Comparison of ENCODE assay signal across 19 cellular contexts in genomic region chr10:128902031-128902710, GRCh38.
DNase-seq lines count a peak whose midpoint lies in the region; ATAC-seq and TF ChIP-seq lines count a peak whose summit lies in the region.
"Had no signal": no experiment of that assay in that cellular context is flagged by ENCODE, and none has a peak within 500 bp of the region (broad histone marks: within the 10 kb centered on the region; RNA-seq: fewer than 3 reads in every experiment).

No MANE protein-coding gene starts in this region.

- DNase-seq in left ventricle myocardium inferior (no peak), heart right ventricle (no peak), endothelial cell (ENCODE audit: low spot score) (no peak), NCI-H510A (lab: John Stamatoyannopoulos, UW) (no peak)
- no peak for DNase-seq in activated naive CD8-positive, alpha-beta T cell treated with anti-CD3 and anti-CD28 coated beads for 36 hours
- DNase-seq: AML-193; CD4-positive, alpha-beta memory T cell; DMS153; DMS79; GF-D8; GM23248 had no signal

- H3K4me1 Mint-ChIP-seq in endothelial cell (ENCODE audit: unreplicated experiment), result peaks cover 17% of the 10 kb centered on the region
- H3K4me1 Mint-ChIP-seq in nephron, result peaks cover 15% of the 10 kb centered on the region
- H3K4me1 Mint-ChIP-seq in activated naive CD8-positive, alpha-beta T cell treated with anti-CD3 and anti-CD28 coated beads for 36 hours, result no peaks in the 10 kb centered on the region
- H3K4me1 Mint-ChIP-seq: CD4-positive, alpha-beta memory T cell had no signal

- H3K4me3 Mint-ChIP-seq in endothelial cell (ENCODE audit: unreplicated experiment) (no peak overlapping the region), nephron (no peak overlapping the region)
- no peak overlapping the region for H3K4me3 Mint-ChIP-seq in activated naive CD8-positive, alpha-beta T cell treated with anti-CD3 and anti-CD28 coated beads for 36 hours
- H3K4me3 Mint-ChIP-seq: CD14-positive monocyte; CD4-positive, alpha-beta memory T cell had no signal

- peaks cover 13% of the 10 kb centered on the region for H3K4me1 ChIP-seq in left ventricle myocardium inferior
- H3K4me1 ChIP-seq in heart right ventricle, result peaks cover 0 to 15% (median 0%) of the 10 kb centered on the region in 9 donors
- H3K4me1 ChIP-seq: A549, BLaER1, HAP-1 had no signal

- H3K27ac Mint-ChIP-seq in endothelial cell (ENCODE audit: unreplicated experiment), result peak overlapping the region; percentile 61
- peak overlapping the region; percentile 47 to 78 (median 78) for H3K27ac Mint-ChIP-seq in nephron
- no peak overlapping the region for H3K27ac Mint-ChIP-seq in activated naive CD8-positive, alpha-beta T cell treated with anti-CD3 and anti-CD28 coated beads for 36 hours
- H3K27ac Mint-ChIP-seq: CD14-positive monocyte; CD4-positive, alpha-beta memory T cell had no signal

- intact Hi-C loops in left ventricle myocardium inferior (cut with micrococcal nuclease), result no loop called here
- intact Hi-C loops in heart right ventricle (cut with DNase I), result no loop called here

- 60 to 69% methylated on average over 2 of the region's 2 CpGs for WGBS in heart right ventricle, 2 donors

- H3K27ac ChIP-seq in left ventricle myocardium inferior (replicated peaks), result peak overlapping the region; percentile 59
- H3K27ac ChIP-seq in heart right ventricle, result no peak overlapping the region
- H3K27ac ChIP-seq: 22Rv1, A549, BLaER1, GM23248 had no signal

- H3K4me3 ChIP-seq in left ventricle myocardium inferior (no peak overlapping the region), heart right ventricle (no peak overlapping the region)
- H3K4me3 ChIP-seq: A549, BLaER1, GM23248, HAP-1 had no signal

- H3K36me3 ChIP-seq in left ventricle myocardium inferior (no peaks in the 10 kb centered on the region), heart right ventricle (no peaks in the 10 kb centered on the region)
- H3K36me3 ChIP-seq: BLaER1, HAP-1 had no signal

- H3K27me3 Mint-ChIP-seq in endothelial cell (ENCODE audit: unreplicated experiment) (no peaks in the 10 kb centered on the region), nephron (ENCODE audit: low read depth) (no peaks in the 10 kb centered on the region)
- no peaks in the 10 kb centered on the region for H3K27me3 Mint-ChIP-seq in activated naive CD8-positive, alpha-beta T cell treated with anti-CD3 and anti-CD28 coated beads for 36 hours

- H3K9me3 ChIP-seq in left ventricle myocardium inferior (replicated peaks), result no peaks in the 10 kb centered on the region
- peaks cover 0 to 4% (median 0%) of the 10 kb centered on the region in 11 donors for H3K9me3 ChIP-seq in heart right ventricle
- H3K9me3 ChIP-seq: A549, HAP-1 had no signal

- ATAC-seq in heart right ventricle (no peak), GM19324 (IDR thresholded peaks at IDR 0.05; ENCODE audit: low FRiP score, unreplicated experiment) (no peak)
- ATAC-seq: A549, HepG2 had no signal

- H3K9me3 Mint-ChIP-seq in endothelial cell (ENCODE audit: unreplicated experiment) (no peaks in the 10 kb centered on the region), nephron (peaks cover 6% of the 10 kb centered on the region)
- H3K9me3 Mint-ChIP-seq in activated naive CD8-positive, alpha-beta T cell treated with anti-CD3 and anti-CD28 coated beads for 36 hours, result no peaks in the 10 kb centered on the region

- no peak for TF ChIP-seq CTCF in left ventricle myocardium inferior (IDR thresholded peaks at IDR 0.05; ENCODE audit: borderline replicate concordance)
- TF ChIP-seq CTCF in heart right ventricle (IDR thresholded peaks at IDR 0.05), result no peak
- TF ChIP-seq CTCF in endothelial cell (IDR thresholded peaks at IDR 0.05; ENCODE audit: unreplicated experiment), result no peak
- TF ChIP-seq CTCF in nephron (IDR thresholded peaks at IDR 0.05; ENCODE audit: unreplicated experiment in 3 of 3), result no peak

- H3K27me3 ChIP-seq in left ventricle myocardium inferior (ENCODE audit: low read depth) (peaks cover 46% of the 10 kb centered on the region), heart right ventricle (peaks cover 0 to 18% (median 0%) of the 10 kb centered on the region in 7 donors)
- H3K27me3 ChIP-seq: BLaER1 had no signal

- H3K36me3 Mint-ChIP-seq in endothelial cell (ENCODE audit: low read depth, unreplicated experiment) (no peaks in the 10 kb centered on the region), nephron (ENCODE audit: low read depth) (no peaks in the 10 kb centered on the region)
- H3K36me3 Mint-ChIP-seq in activated naive CD8-positive, alpha-beta T cell treated with anti-CD3 and anti-CD28 coated beads for 36 hours, result no peaks in the 10 kb centered on the region
- H3K36me3 Mint-ChIP-seq: CD14-positive monocyte; CD4-positive, alpha-beta memory T cell had no signal
